In genomic region chrX:39145859-39146258, GRCh38 we compare ENCODE assay signal across 15 cellular contexts.
DNase-seq lines count a peak whose midpoint lies in the region; ATAC-seq lines count a peak whose summit lies in the region.
"Had no signal": no experiment of that assay in that cellular context is flagged by ENCODE, and none has a peak within 500 bp of the region (broad histone marks: within the 10 kb centered on the region; RNA-seq: fewer than 3 reads in every experiment).

No MANE protein-coding gene starts in this region.

- H3K27ac ChIP-seq in BLaER1, result peak overlapping the region; percentile 83

- H3K4me1 Mint-ChIP-seq in IgD-negative memory B cell (peaks cover 22 to 30% (median 27%) of the 10 kb centered on the region in 3 donors), naive B cell (peaks cover 41 to 76% (median 74%) of the 10 kb centered on the region in 3 donors)
- H3K4me1 Mint-ChIP-seq in stimulated activated naive B cell treated with anti-CD40 and anti-IgM and Interleukin-4, amounts not matched to agents 10 μg/mL and 1 μg/mL and 100 μg/mL, for 72 hours, result peaks cover 39 to 83% of the 10 kb centered on the region in 2 donors

- no peaks in the 10 kb centered on the region for H3K36me3 ChIP-seq in BLaER1

- DNase-seq in naive B cell (no peak), NCI-H748 treated with DMSO at 0.1 percent for 48 hours (lab: John Stamatoyannopoulos, UW) (no peak)
- DNase-seq in stimulated activated naive B cell treated with anti-CD40 and anti-IgM and Interleukin-4, amounts not matched to agents 10 μg/mL and 1 μg/mL and 100 μg/mL, for 72 hours, result no peak
- DNase-seq: Calu3; CD4-positive, alpha-beta T cell; DMS 273 treated with DMSO at 0.1 percent for 48 hours; DMS79; H7 had no signal

- H3K4me3 ChIP-seq in BLaER1, result no peak overlapping the region
- H3K4me3 ChIP-seq: GM12878, GM23338 had no signal

- H4K20me1 ChIP-seq in BLaER1, result no peaks in the 10 kb centered on the region

- H3K4me1 ChIP-seq in BLaER1, result peaks cover 37% of the 10 kb centered on the region

- no peak overlapping the region for H3K4me3 Mint-ChIP-seq in IgD-negative memory B cell
- peak overlapping the region in 2 of 8 donors; percentile 14 to 53 for H3K4me3 Mint-ChIP-seq in naive B cell
- H3K4me3 Mint-ChIP-seq in stimulated activated naive B cell treated with anti-CD40 and anti-IgM and Interleukin-4, amounts not matched to agents 10 μg/mL and 1 μg/mL and 100 μg/mL, for 72 hours, result no peak overlapping the region
- H3K4me3 Mint-ChIP-seq: CD4-positive, alpha-beta T cell; GM23338 had no signal

- H3K27ac Mint-ChIP-seq in IgD-negative memory B cell (peak overlapping the region in 2 of 3 donors; percentile 97), naive B cell (peak overlapping the region; percentile 97 to 100 (median 100))
- H3K27ac Mint-ChIP-seq in stimulated activated naive B cell treated with anti-CD40 and anti-IgM and Interleukin-4, amounts not matched to agents 10 μg/mL and 1 μg/mL and 100 μg/mL, for 72 hours, result peak overlapping the region; percentile 99
- H3K27ac Mint-ChIP-seq: CD4-positive, alpha-beta T cell; GM23338 had no signal

- no peaks in the 10 kb centered on the region for H3K27me3 ChIP-seq in BLaER1

- no peaks in the 10 kb centered on the region for H3K9me3 ChIP-seq in BLaER1

- no peaks in the 10 kb centered on the region for H3K9me3 Mint-ChIP-seq in IgD-negative memory B cell
- peaks cover 0 to 5% (median 0%) of the 10 kb centered on the region in 7 donors for H3K9me3 Mint-ChIP-seq in naive B cell
- no peaks in the 10 kb centered on the region for H3K9me3 Mint-ChIP-seq in stimulated activated naive B cell treated with anti-CD40 and anti-IgM and Interleukin-4, amounts not matched to agents 10 μg/mL and 1 μg/mL and 100 μg/mL, for 72 hours
- H3K9me3 Mint-ChIP-seq: CD4-positive, alpha-beta T cell; GM23338 had no signal

- H3K27me3 Mint-ChIP-seq in IgD-negative memory B cell (peaks cover 6% of the 10 kb centered on the region), naive B cell (no peaks in the 10 kb centered on the region)
- peaks cover 0 to 4% of the 10 kb centered on the region in 2 donors for H3K27me3 Mint-ChIP-seq in stimulated activated naive B cell treated with anti-CD40 and anti-IgM and Interleukin-4, amounts not matched to agents 10 μg/mL and 1 μg/mL and 100 μg/mL, for 72 hours
- H3K27me3 Mint-ChIP-seq: CD4-positive, alpha-beta T cell had no signal

- no peak overlapping the region for H3K9ac ChIP-seq in BLaER1

- H3K36me3 Mint-ChIP-seq in IgD-negative memory B cell, result no peaks in the 10 kb centered on the region
- H3K36me3 Mint-ChIP-seq in naive B cell, result no peaks in the 10 kb centered on the region
- no peaks in the 10 kb centered on the region for H3K36me3 Mint-ChIP-seq in stimulated activated naive B cell treated with anti-CD40 and anti-IgM and Interleukin-4, amounts not matched to agents 10 μg/mL and 1 μg/mL and 100 μg/mL, for 72 hours

- peak overlapping the region; percentile 76 for H3K4me2 ChIP-seq in BLaER1
- H3K4me2 ChIP-seq: GM23338 had no signal

- ATAC-seq in naive B cell (ENCODE audit: low read depth in 2 of 2), result no peak
- ATAC-seq in stimulated activated naive B cell treated with anti-CD40 and anti-IgM and Interleukin-4, amounts not matched to agents 10 μg/mL and 1 μg/mL and 100 μg/mL, for 72 hours (replicated peaks), result no peak
- ATAC-seq in GM19455 (IDR thresholded peaks at IDR 0.05; ENCODE audit: unreplicated experiment), result no peak
- ATAC-seq in HG02642 (IDR thresholded peaks at IDR 0.05; ENCODE audit: poor library complexity, unreplicated experiment), result no peak
- ATAC-seq: GM23338, HepG2 had no signal
